15 cellular contexts compared by ENCODE assay signal in the genomic region with DNA sequence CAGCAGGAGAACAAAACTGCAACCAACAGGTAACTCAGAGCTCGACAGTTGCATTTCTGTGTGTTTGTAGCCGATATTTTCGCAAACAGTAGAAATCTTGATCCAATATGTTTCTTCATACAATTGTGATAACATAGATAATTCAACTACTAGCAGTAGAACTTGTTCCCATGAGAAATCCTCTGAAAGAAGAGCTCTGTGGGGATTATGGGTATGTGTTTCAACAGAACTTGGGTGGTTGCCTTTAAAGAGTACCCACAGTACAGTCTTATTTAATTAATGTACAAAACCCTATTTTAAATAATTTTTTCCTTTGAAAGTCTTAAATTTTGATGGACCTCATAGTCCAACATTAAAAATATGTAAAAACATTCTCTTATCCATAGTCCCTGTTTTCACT.
DNase-seq lines count a peak whose midpoint lies in the region; ATAC-seq and TF ChIP-seq lines count a peak whose summit lies in the region.
"Had no signal": no experiment of that assay in that cellular context is flagged by ENCODE, and none has a peak within 500 bp of the region (broad histone marks: within the 10 kb centered on the region; RNA-seq: fewer than 3 reads in every experiment).

No MANE protein-coding gene starts in this region.

- DNase-seq in AG10803 (ENCODE audit: low read depth) (peak; percentile 18), SJSA1 (ENCODE audit: low read depth in 1 of 2, low spot score in 2 of 2) (no peak), choroid plexus epithelial cell (ENCODE audit: low read depth) (peak; percentile 31), left lobe of liver (ENCODE audit: low spot score) (no peak), vagina (ENCODE audit: extremely low spot score in 2 of 2) (no peak)
- no peak for DNase-seq in stimulated activated CD4-positive, alpha-beta T cell treated with anti-CD3 and anti-CD28 coated beads, Interleukin-1b, Interleukin-23, amount 100 ng/mL, for 48 hours
- DNase-seq: AML-193; Caco-2; CD8-positive, alpha-beta memory T cell; DND-41; GDM1; HCEC 1CT had no signal

- H3K27ac ChIP-seq in SJSA1: peak overlapping the region; percentile 9
- no peak overlapping the region for H3K27ac ChIP-seq in vagina
- H3K27ac ChIP-seq: 22Rv1, BLaER1 had no signal

- H3K27me3 ChIP-seq in SJSA1 (replicated peaks): no peaks in the 10 kb centered on the region
- H3K27me3 ChIP-seq in vagina: no peaks in the 10 kb centered on the region
- H3K27me3 ChIP-seq: BLaER1 had no signal

- H3K9me3 ChIP-seq in SJSA1 (replicated peaks) (no peaks in the 10 kb centered on the region), vagina (no peaks in the 10 kb centered on the region)
- H3K9me3 ChIP-seq: BLaER1, Caco-2 had no signal

- H3K36me3 ChIP-seq in SJSA1 (no peaks in the 10 kb centered on the region), vagina (no peaks in the 10 kb centered on the region)
- H3K36me3 ChIP-seq: BLaER1 had no signal

- H3K4me1 ChIP-seq in SJSA1 (replicated peaks) (peaks cover 31% of the 10 kb centered on the region), vagina (peaks cover 23% of the 10 kb centered on the region)
- H3K4me1 ChIP-seq: BLaER1, Caco-2 had no signal

- no peak for TF ChIP-seq CTCF in AG10803 (conservative IDR thresholded peaks at IDR 0.05; ENCODE audit: low read length)
- no peak for TF ChIP-seq CTCF in choroid plexus epithelial cell (conservative IDR thresholded peaks at IDR 0.05; ENCODE audit: low read depth, low read length)
- TF ChIP-seq CTCF in vagina (IDR thresholded peaks at IDR 0.05): no peak

- peak; percentile 57 for ATAC-seq in left lobe of liver
- no peak for ATAC-seq in HG03565 (IDR thresholded peaks at IDR 0.05; ENCODE audit: unreplicated experiment)

- no peak for TF ChIP-seq POLR2A in vagina (IDR thresholded peaks at IDR 0.05)

- H3K4me3 ChIP-seq in AG10803 (ENCODE audit: low read length) (no peak overlapping the region), SJSA1 (no peak overlapping the region), choroid plexus epithelial cell (ENCODE audit: low read depth, low read length) (no peak overlapping the region), vagina (no peak overlapping the region)
- H3K4me3 ChIP-seq: BLaER1 had no signal

- intact Hi-C loops in vagina (cut with DNase I): no loop called here

Comparison
In these comparisons a context has a peak if more than half of its experiments do, and no peak if none do; other contexts are left out.
1. DNase-seq: peak in AG10803 (single experiment) and choroid plexus epithelial cell (single experiment); none in SJSA1 (0 of 2), left lobe of liver (single experiment), vagina (0 of 2) and stimulated activated CD4-positive, alpha-beta T cell treated with anti-CD3 and anti-CD28 coated beads, Interleukin-1b, Interleukin-23, amount 100 ng/mL, for 48 hours (single experiment).